Comparison of ENCODE assay signal across 7 cellular contexts in genomic region chr4:80184053-80184790, GRCh38. TPM values are rescaled to one million over a fixed set of nuclear protein-coding genes. Genes with fewer than 3 reads are reported as not detected.
DNase-seq lines count a peak whose midpoint lies in the region; ATAC-seq, FAIRE-seq and TF ChIP-seq lines count a peak whose summit lies in the region.

No MANE protein-coding gene starts in this region.

- peaks cover 19% of the 10 kb centered on the region for H3K27me3 Mint-ChIP-seq in activated CD4-positive, alpha-beta T cell treated with anti-CD3 and anti-CD28 coated beads for 36 hours

- H3K4me1 Mint-ChIP-seq in activated CD4-positive, alpha-beta T cell treated with anti-CD3 and anti-CD28 coated beads for 36 hours, result peaks cover 45% of the 10 kb centered on the region

- TF ChIP-seq CTCF in colonic mucosa (IDR thresholded peaks at IDR 0.05), result peak; percentile 85
- TF ChIP-seq CTCF in right lobe of liver (IDR thresholded peaks at IDR 0.05), result peak; percentile 56 to 87 (median 85)

- H3K27me3 ChIP-seq in colonic mucosa (peaks cover 29% of the 10 kb centered on the region), right lobe of liver (peaks cover 5 to 32% of the 10 kb centered on the region in 2 donors)

- H3K4me3 ChIP-seq in colonic mucosa, result peak overlapping the region; percentile 39
- H3K4me3 ChIP-seq in right lobe of liver, result peak overlapping the region; percentile 46 to 56 (median 47)

- H3K27ac ChIP-seq in colonic mucosa (peak overlapping the region; percentile 40), right lobe of liver (no peak overlapping the region)

- H3K9ac ChIP-seq in colonic mucosa (ENCODE audit: low read depth in 2 of 2, low read length in 2 of 2), result peak overlapping the region; percentile 38 to 61

- peak; percentile 88 for ATAC-seq in HG02852 (IDR thresholded peaks at IDR 0.05; ENCODE audit: unreplicated experiment)
- ATAC-seq in activated CD4-positive, alpha-beta T cell treated with anti-CD3 and anti-CD28 coated beads for 36 hours, result peak; percentile 82
- ATAC-seq in right lobe of liver, result peak; percentile 93 to 97 (median 94)

- peaks cover 13% of the 10 kb centered on the region for H3K9me3 Mint-ChIP-seq in activated CD4-positive, alpha-beta T cell treated with anti-CD3 and anti-CD28 coated beads for 36 hours (ENCODE audit: low read depth)

- peak overlapping the region; percentile 90 for H3K27ac Mint-ChIP-seq in activated CD4-positive, alpha-beta T cell treated with anti-CD3 and anti-CD28 coated beads for 36 hours

- DNase-seq in GM18507 (ENCODE audit: extremely low spot score, insufficient read length, low read depth) (peak; percentile 77), NCI-H1930 (lab: John Stamatoyannopoulos, UW) (peak; percentile 62 to 77), colonic mucosa (peak; percentile 91), right lobe of liver (peak; percentile 75 to 88 (median 86))
- DNase-seq in activated CD4-positive, alpha-beta T cell treated with anti-CD3 and anti-CD28 coated beads for 36 hours, result peak; percentile 96
- DNase-seq in stimulated activated CD4-positive, alpha-beta T cell treated with anti-CD3 and anti-CD28 coated beads, Interleukin-4, amount 100 ng/mL, for 24 hours, result peak; percentile 93

- H3K36me3 ChIP-seq in colonic mucosa (no peaks in the 10 kb centered on the region), right lobe of liver (no peaks in the 10 kb centered on the region)

- H3K9me3 ChIP-seq in colonic mucosa (no peaks in the 10 kb centered on the region), right lobe of liver (no peaks in the 10 kb centered on the region)

- TF ChIP-seq POLR2A in right lobe of liver (IDR thresholded peaks at IDR 0.05), result no peak

- intact Hi-C loops in activated CD4-positive, alpha-beta T cell treated with anti-CD3 and anti-CD28 coated beads for 36 hours (cut with DNase I, micrococcal nuclease), result loop anchor here (1.0 to 10.0 kb wide), 13 partner anchors 18 to 1409 kb away; partner anchors contain the start of genes ANTXR2 (in 1 of the 2) and BMP2K (in 1 of the 2)
- intact Hi-C loops in colonic mucosa (cut with DNase I) (loop anchor here (5.0 to 10.0 kb wide), 3 partner anchors 57 to 269 kb away; no protein-coding TSS in a partner anchor), right lobe of liver (cut with DNase I) (no loop called here)

- peaks cover 7% of the 10 kb centered on the region for H3K36me3 Mint-ChIP-seq in activated CD4-positive, alpha-beta T cell treated with anti-CD3 and anti-CD28 coated beads for 36 hours (ENCODE audit: low read depth)

- 1% methylated on average over 27 of the region's 45 CpGs for WGBS in right lobe of liver (ENCODE audit: insufficient coverage, low coverage, low lambda C conversion rate, missing lambda C conversion rate)

- peak; percentile 80 for FAIRE-seq in GM18507 (lab: Jason Lieb, UNC)

- POLR2A ChIA-PET in activated CD4-positive, alpha-beta T cell treated with anti-CD3 and anti-CD28 coated beads for 36 hours (lab: Charles Lee), result interaction anchor here (0.7 to 1.0 kb wide), 2 partner anchors 12 to 18 kb away, joined by 3 read pairs; no protein-coding TSS in a partner anchor

- peak overlapping the region; percentile 82 for H3K4me3 Mint-ChIP-seq in activated CD4-positive, alpha-beta T cell treated with anti-CD3 and anti-CD28 coated beads for 36 hours

- CTCF ChIA-PET in activated CD4-positive, alpha-beta T cell treated with anti-CD3 and anti-CD28 coated beads for 36 hours (lab: Charles Lee), result interaction anchor here (0.6 to 10.3 kb wide), 22 partner anchors 11 to 570 kb away, joined by 3 to 105 read pairs (median 4); partner anchors contain the start of genes ANTXR2, FGF5 and PRDM8

- H3K4me1 ChIP-seq in colonic mucosa, result no peaks in the 10 kb centered on the region
- H3K4me1 ChIP-seq in right lobe of liver, result peaks cover 0 to 24% (median 7%) of the 10 kb centered on the region in 4 donors

RNA-seq across cellular contexts. Expression of gene PRDM8, which starts 13.1 kb away (rescaled TPM):
- total RNA-seq in activated CD4-positive, alpha-beta T cell treated with anti-CD3 and anti-CD28 coated beads for 36 hours, result 1 to 10 TPM; 1.4 to 1.6 TPM
- total RNA-seq in colonic mucosa (1 to 10 TPM in 1 of 2 donors, under 1 TPM in 1; 0.82 to 1.6 TPM), right lobe of liver (under 1 TPM in 5 of 6 experiments, not detected in 1; 0.07 to 0.37 (median 0.12) TPM)

Comparison
In these comparisons a context has a peak if more than half of its experiments do, and no peak if none do; other contexts are left out.
1. intact Hi-C loops: an anchor here in activated CD4-positive, alpha-beta T cell treated with anti-CD3 and anti-CD28 coated beads for 36 hours (1.0 to 10.0 kb wide) and colonic mucosa (5.0 to 10.0 kb wide); none called in right lobe of liver.